Comparison of ENCODE assay signal across 34 cellular contexts in the genomic region with DNA sequence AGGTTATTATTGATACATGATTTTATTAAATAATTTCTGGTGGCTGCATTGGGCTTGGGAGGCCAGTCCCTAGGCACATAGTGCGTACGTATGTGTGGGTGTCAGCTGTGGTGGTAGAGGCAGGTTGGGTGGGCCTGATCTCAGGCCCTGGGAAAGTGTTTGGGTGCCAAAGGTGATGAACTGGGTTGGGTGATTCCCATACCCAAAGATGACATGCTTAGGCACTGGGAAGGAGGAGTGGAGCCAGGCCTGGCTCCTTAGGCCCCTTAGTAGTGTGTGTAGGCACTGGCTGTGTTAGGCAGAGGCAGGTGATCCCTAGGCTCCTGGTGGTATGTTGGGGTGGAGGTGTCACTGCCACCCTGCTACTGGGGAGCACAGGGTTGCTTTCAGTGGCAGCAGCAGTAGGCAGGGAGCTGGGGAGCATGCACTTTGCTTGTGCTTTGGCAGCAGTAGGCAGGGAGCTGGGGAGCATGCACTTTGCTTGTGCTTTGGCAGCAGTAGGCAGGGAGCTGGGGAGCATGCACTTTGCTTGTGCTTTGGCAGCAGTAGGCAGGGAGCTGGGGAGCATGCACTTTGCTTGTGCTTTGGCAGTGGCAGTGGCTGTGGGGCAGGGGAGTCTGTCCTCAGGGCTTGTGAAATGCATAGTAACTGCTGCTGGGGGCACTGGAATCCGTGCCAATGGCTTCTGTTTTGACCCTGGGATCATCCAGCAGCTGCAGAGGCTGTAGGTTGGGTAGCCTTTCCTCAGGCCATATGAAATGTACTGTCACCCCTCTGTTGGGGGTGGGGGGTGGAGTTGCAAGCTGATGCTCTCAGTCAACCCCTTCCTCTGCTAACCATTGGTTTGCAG.
"Had no signal": no experiment of that assay in that cellular context is flagged by ENCODE, and none has a peak within 500 bp of the region (broad histone marks: within the 10 kb centered on the region; RNA-seq: fewer than 3 reads in every experiment).

No MANE protein-coding gene starts in this region.

- H3K4me3 Mint-ChIP-seq: dendritic cell treated with granulocyte-macrophage colony-stimulating factor and Interleukin-4, amounts not matched to agents 40 ng/mL and 50 ng/mL, for 4 days; immature natural killer cell; memory B cell; naive thymus-derived CD4-positive, alpha-beta T cell; nephron; neural progenitor cell; stimulated activated naive CD8-positive, alpha-beta T cell treated with anti-CD3 and anti-CD28 coated beads, Interleukin-15, amount 100 ng/mL, for 72 hours had no signal

- H3K9ac ChIP-seq: neural progenitor cell had no signal

- H3K27ac ChIP-seq: esophagus squamous epithelium, heart right ventricle, neural progenitor cell, pancreas, suprapubic skin, thyroid gland, vagina had no signal

- H3K36me3 ChIP-seq: esophagus squamous epithelium, heart right ventricle, neural progenitor cell, pancreas, suprapubic skin, thyroid gland, vagina had no signal

- H3K9me3 Mint-ChIP-seq: dendritic cell treated with granulocyte-macrophage colony-stimulating factor and Interleukin-4, amounts not matched to agents 40 ng/mL and 50 ng/mL, for 4 days; immature natural killer cell; memory B cell; stimulated activated naive CD8-positive, alpha-beta T cell treated with anti-CD3 and anti-CD28 coated beads, Interleukin-15, amount 100 ng/mL, for 72 hours had no signal

- H3K4me1 Mint-ChIP-seq: immature natural killer cell; memory B cell; naive thymus-derived CD4-positive, alpha-beta T cell; nephron; neural progenitor cell; stimulated activated naive CD8-positive, alpha-beta T cell treated with anti-CD3 and anti-CD28 coated beads, Interleukin-15, amount 100 ng/mL, for 72 hours had no signal

- H3K9me3 ChIP-seq: esophagus squamous epithelium, pancreas, suprapubic skin, thyroid gland, vagina had no signal

- H3K4me3 ChIP-seq: esophagus squamous epithelium, heart right ventricle, lung, neural progenitor cell, pancreas, smooth muscle cell, suprapubic skin, thyroid gland, vagina had no signal

- H3K36me3 Mint-ChIP-seq: immature natural killer cell; memory B cell; naive thymus-derived CD4-positive, alpha-beta T cell; neural progenitor cell had no signal

- H3K27ac Mint-ChIP-seq: dendritic cell treated with granulocyte-macrophage colony-stimulating factor and Interleukin-4, amounts not matched to agents 40 ng/mL and 50 ng/mL, for 4 days; immature natural killer cell; memory B cell; naive thymus-derived CD4-positive, alpha-beta T cell; nephron; neural progenitor cell; stimulated activated naive CD8-positive, alpha-beta T cell treated with anti-CD3 and anti-CD28 coated beads, Interleukin-15, amount 100 ng/mL, for 72 hours had no signal

- H3K27me3 ChIP-seq: esophagus squamous epithelium, heart right ventricle, neural progenitor cell, pancreas, suprapubic skin, thyroid gland, vagina had no signal

- ATAC-seq: heart right ventricle; left colon; left ventricle myocardium superior; naive thymus-derived CD4-positive, alpha-beta T cell; pancreas; sciatic nerve; stimulated activated naive CD8-positive, alpha-beta T cell treated with anti-CD3 and anti-CD28 coated beads, Interleukin-15, amount 100 ng/mL, for 72 hours had no signal

- DNase-seq: cerebellar nuclear complex; effector memory CD4-positive, alpha-beta T cell; erythroblast; esophagus squamous epithelium; foreskin melanocyte; glutamatergic neuron; heart right ventricle; hippocampal formation; immature natural killer cell; islet precursor cell; kidney glomerular epithelial cell; left colon; left ventricle myocardium superior; midbrain; naive thymus-derived CD4-positive, alpha-beta T cell; nucleus accumbens; pancreas; stimulated activated CD4-positive, alpha-beta T cell treated with anti-CD3 and anti-CD28 coated beads, Interleukin-12 subunit alpha, Interleukin-12 subunit beta, amount 100 ng/mL, for 4 hours; stimulated activated CD4-positive, alpha-beta T cell treated with anti-CD3 and anti-CD28 coated beads, Interleukin-1b, Interleukin-23, amount 100 ng/mL, for 48 hours; stimulated activated CD4-positive, alpha-beta T cell treated with anti-CD3 and anti-CD28 coated beads, Interleukin-4, amount 100 ng/mL, for 1 hour; stimulated activated CD8-positive, alpha-beta memory T cell treated with anti-CD3 and anti-CD28 coated beads, Interleukin-4, amount 100 ng/mL, for 48 hours; stimulated activated naive CD4-positive, alpha-beta T cell; stimulated activated naive CD8-positive, alpha-beta T cell treated with anti-CD3 and anti-CD28 coated beads, Interleukin-15, amount 100 ng/mL, for 72 hours; thyroid gland; trophoblast cell had no signal

- H3K4me1 ChIP-seq: esophagus squamous epithelium, heart right ventricle, neural progenitor cell, pancreas, suprapubic skin, thyroid gland, vagina had no signal
